Comparison of ENCODE assay signal across 1 cellular context in genomic region chr16:38941-39892, GRCh38.
TF ChIP-seq lines count a peak whose summit lies in the region.

No MANE protein-coding gene starts in this region.

TF ChIP-seq in GM23338, 12 proteins besides CTCF, POLR2A, EP300 and RAD21 (continued from another document):
- TF ChIP-seq ZNF462 (CRISPR knock-in tag; IDR thresholded peaks at IDR 0.05) (no peak), EZH2 (IDR thresholded peaks at IDR 0.05; ENCODE audit: low read depth, unreplicated experiment) (no peak), NANOG (IDR thresholded peaks at IDR 0.05; ENCODE audit: borderline replicate concordance) (no peak)
